In genomic region chr9:35945341-35946018, GRCh38 we compare ENCODE assay signal across 9 cellular contexts. TPM values are rescaled to one million over a fixed set of nuclear protein-coding genes. Genes with fewer than 3 reads are reported as not detected.
DNase-seq lines count a peak whose midpoint lies in the region; ATAC-seq and TF ChIP-seq lines count a peak whose summit lies in the region.
"Had no signal": no experiment of that assay in that cellular context is flagged by ENCODE, and none has a peak within 500 bp of the region (broad histone marks: within the 10 kb centered on the region; RNA-seq: fewer than 3 reads in every experiment).

No MANE protein-coding gene starts in this region.

- H3K4me1 Mint-ChIP-seq in activated T-helper 2 cell treated with anti-CD3 and anti-CD28 coated beads, Interferon-gamma antibody, Interleukin-2, Interleukin-4, amounts not matched to agents 10 μg/mL and 5 μg/mL and 100 μg/mL, durations not matched to agents 14 hours and 24 hours and 36 hours (ENCODE audit: low read depth), result peaks cover 12% of the 10 kb centered on the region
- H3K4me1 Mint-ChIP-seq in osteocyte (ENCODE audit: unreplicated experiment), result peaks cover 22% of the 10 kb centered on the region

- H3K27ac ChIP-seq in foreskin keratinocyte, result peak overlapping the region; percentile 17
- peak overlapping the region; percentile 58 to 62 for H3K27ac ChIP-seq in tibial artery

- TF ChIP-seq CTCF in foreskin keratinocyte (conservative IDR thresholded peaks at IDR 0.05), result peak; percentile 88
- peak; percentile 87 for TF ChIP-seq CTCF in osteocyte (IDR thresholded peaks at IDR 0.05)
- TF ChIP-seq CTCF in tibial artery (IDR thresholded peaks at IDR 0.05), result peak; percentile 81 to 84

- H3K9me3 ChIP-seq in tibial artery, result no peaks in the 10 kb centered on the region

- ATAC-seq in foreskin keratinocyte (peak; percentile 48), HG03378 (IDR thresholded peaks at IDR 0.05; ENCODE audit: unreplicated experiment) (no peak)

- H3K4me3 Mint-ChIP-seq in activated T-helper 2 cell treated with anti-CD3 and anti-CD28 coated beads, Interferon-gamma antibody, Interleukin-2, Interleukin-4, amounts not matched to agents 10 μg/mL and 5 μg/mL and 100 μg/mL, durations not matched to agents 14 hours and 24 hours and 36 hours (ENCODE audit: low read depth), result no peak overlapping the region
- peak overlapping the region; percentile 58 for H3K4me3 Mint-ChIP-seq in osteocyte (ENCODE audit: unreplicated experiment)

- no peak for TF ChIP-seq EP300 in Ishikawa (IDR thresholded peaks at IDR 0.05; ENCODE audit: borderline replicate concordance)

- peaks cover 15% of the 10 kb centered on the region for H3K27me3 Mint-ChIP-seq in activated T-helper 2 cell treated with anti-CD3 and anti-CD28 coated beads, Interferon-gamma antibody, Interleukin-2, Interleukin-4, amounts not matched to agents 10 μg/mL and 5 μg/mL and 100 μg/mL, durations not matched to agents 14 hours and 24 hours and 36 hours (ENCODE audit: low read depth)
- H3K27me3 Mint-ChIP-seq in osteocyte (ENCODE audit: unreplicated experiment), result no peaks in the 10 kb centered on the region

- H3K9me3 Mint-ChIP-seq in activated T-helper 2 cell treated with anti-CD3 and anti-CD28 coated beads, Interferon-gamma antibody, Interleukin-2, Interleukin-4, amounts not matched to agents 10 μg/mL and 5 μg/mL and 100 μg/mL, durations not matched to agents 14 hours and 24 hours and 36 hours, result no peaks in the 10 kb centered on the region
- no peaks in the 10 kb centered on the region for H3K9me3 Mint-ChIP-seq in osteocyte (ENCODE audit: unreplicated experiment)

- peak; percentile 79 for DNase-seq in DMS 273 treated with DMSO at 0.1 percent for 48 hours (lab: John Stamatoyannopoulos, UW)
- peak; percentile 95 for DNase-seq in RKO (ENCODE audit: low spot score)
- DNase-seq in activated T-helper 2 cell treated with anti-CD3 and anti-CD28 coated beads, Interferon-gamma antibody, Interleukin-2, Interleukin-4, amounts not matched to agents 10 μg/mL and 5 μg/mL and 100 μg/mL, durations not matched to agents 14 hours and 24 hours and 36 hours (ENCODE audit: low spot score), result peak; percentile 40
- peak; percentile 41 to 59 for DNase-seq in foreskin keratinocyte
- peak; percentile 92 for DNase-seq in osteocyte (ENCODE audit: extremely low spot score, unreplicated experiment)
- peak; percentile 78 to 86 for DNase-seq in tibial artery

- H3K27ac Mint-ChIP-seq in activated T-helper 2 cell treated with anti-CD3 and anti-CD28 coated beads, Interferon-gamma antibody, Interleukin-2, Interleukin-4, amounts not matched to agents 10 μg/mL and 5 μg/mL and 100 μg/mL, durations not matched to agents 14 hours and 24 hours and 36 hours, result no peak overlapping the region
- peak overlapping the region; percentile 86 for H3K27ac Mint-ChIP-seq in osteocyte (ENCODE audit: unreplicated experiment)

- H3K4me3 ChIP-seq in tibial artery, result no peak overlapping the region

- H3K27me3 ChIP-seq in foreskin keratinocyte, result no peaks in the 10 kb centered on the region
- no peaks in the 10 kb centered on the region for H3K27me3 ChIP-seq in tibial artery

- H3K36me3 Mint-ChIP-seq in activated T-helper 2 cell treated with anti-CD3 and anti-CD28 coated beads, Interferon-gamma antibody, Interleukin-2, Interleukin-4, amounts not matched to agents 10 μg/mL and 5 μg/mL and 100 μg/mL, durations not matched to agents 14 hours and 24 hours and 36 hours (ENCODE audit: low read depth), result no peaks in the 10 kb centered on the region
- H3K36me3 Mint-ChIP-seq in osteocyte (ENCODE audit: unreplicated experiment), result peaks cover 1% of the 10 kb centered on the region

- TF ChIP-seq RAD21 in Ishikawa (IDR thresholded peaks at IDR 0.05; ENCODE audit: low read depth), result peak; percentile 66

- no peaks in the 10 kb centered on the region for H3K4me1 ChIP-seq in foreskin keratinocyte
- H3K4me1 ChIP-seq in tibial artery, result peaks cover 0 to 17% (median 12%) of the 10 kb centered on the region in 4 donors

- intact Hi-C loops in activated T-helper 2 cell treated with anti-CD3 and anti-CD28 coated beads, Interferon-gamma antibody, Interleukin-2, Interleukin-4, amounts not matched to agents 10 μg/mL and 5 μg/mL and 100 μg/mL, durations not matched to agents 14 hours and 24 hours and 36 hours (cut with micrococcal nuclease), result loop anchor here (1.0 kb wide), 1 partner anchor 42 kb away; no protein-coding TSS in a partner anchor
- intact Hi-C loops in tibial artery (cut with DNase I; ENCODE audit: low total_unique reads), result loop anchor here (2.0 kb wide), 1 partner anchor 43 kb away; no protein-coding TSS in a partner anchor

- no peaks in the 10 kb centered on the region for H3K36me3 ChIP-seq in tibial artery

TF ChIP-seq in Ishikawa, 13 proteins besides CTCF, POLR2A, EP300 and RAD21:
- TF ChIP-seq FOXM1 (IDR thresholded peaks at IDR 0.05; ENCODE audit: borderline replicate concordance, low read depth), result no peak
- TF ChIP-seq TCF12 (IDR thresholded peaks at IDR 0.05; ENCODE audit: low read depth), result no peak
- TF ChIP-seq TAF1 (IDR thresholded peaks at IDR 0.05; ENCODE audit: low read depth), result no peak
- 0 out of 2 replicates have a peak, but pooled peaks have one; percentile 45 for TF ChIP-seq YY1 (IDR thresholded peaks at IDR 0.05; ENCODE audit: low read depth)

RNA-seq across cellular contexts. Expression of gene OR2S2, which starts 12.5 kb away (rescaled TPM):
- total RNA-seq in activated T-helper 2 cell treated with anti-CD3 and anti-CD28 coated beads, Interferon-gamma antibody, Interleukin-2, Interleukin-4, amounts not matched to agents 10 μg/mL and 5 μg/mL and 100 μg/mL, durations not matched to agents 14 hours and 24 hours and 36 hours, result not detected in 2 replicates
- total RNA-seq in foreskin keratinocyte (not detected in 2 replicates), osteocyte (not detected in 2 replicates)
- not detected in 2 replicates for polyA plus RNA-seq in foreskin keratinocyte
- total RNA-seq: glomerular endothelial cell had no signal

RNA-seq across cellular contexts. Expression of gene SPAAR, which starts 36.2 kb away (rescaled TPM):
- total RNA-seq in activated T-helper 2 cell treated with anti-CD3 and anti-CD28 coated beads, Interferon-gamma antibody, Interleukin-2, Interleukin-4, amounts not matched to agents 10 μg/mL and 5 μg/mL and 100 μg/mL, durations not matched to agents 14 hours and 24 hours and 36 hours, result not detected in 2 replicates
- total RNA-seq in foreskin keratinocyte (not detected in 2 replicates), osteocyte (0.56 TPM in 1 of 2 replicates, not detected in the other)
- not detected in 2 replicates for polyA plus RNA-seq in foreskin keratinocyte

RNA-seq across cellular contexts. Expression of gene HRCT1, which starts 39.5 kb away (rescaled TPM):
- not detected in 2 replicates for total RNA-seq in activated T-helper 2 cell treated with anti-CD3 and anti-CD28 coated beads, Interferon-gamma antibody, Interleukin-2, Interleukin-4, amounts not matched to agents 10 μg/mL and 5 μg/mL and 100 μg/mL, durations not matched to agents 14 hours and 24 hours and 36 hours
- 0.34 and 0.74 TPM in 2 replicates for total RNA-seq in foreskin keratinocyte
- polyA plus RNA-seq in foreskin keratinocyte, result 0.86 and 1.2 TPM in 2 replicates
- 3.0 and 3.7 TPM in 2 replicates for total RNA-seq in osteocyte

Comparison
In these comparisons a context has a peak if more than half of its experiments do, and no peak if none do; other contexts are left out.
1. DNase-seq: peak in every context shown above with its lines; median percentile 95 in RKO; 92 in osteocyte; 82 in tibial artery; 79 in DMS 273 treated with DMSO at 0.1 percent for 48 hours; 50 in foreskin keratinocyte; 40 in activated T-helper 2 cell treated with anti-CD3 and anti-CD28 coated beads, Interferon-gamma antibody, Interleukin-2, Interleukin-4, amounts not matched to agents 10 μg/mL and 5 μg/mL and 100 μg/mL, durations not matched to agents 14 hours and 24 hours and 36 hours.